17 cellular contexts compared by ENCODE assay signal in the genomic region with DNA sequence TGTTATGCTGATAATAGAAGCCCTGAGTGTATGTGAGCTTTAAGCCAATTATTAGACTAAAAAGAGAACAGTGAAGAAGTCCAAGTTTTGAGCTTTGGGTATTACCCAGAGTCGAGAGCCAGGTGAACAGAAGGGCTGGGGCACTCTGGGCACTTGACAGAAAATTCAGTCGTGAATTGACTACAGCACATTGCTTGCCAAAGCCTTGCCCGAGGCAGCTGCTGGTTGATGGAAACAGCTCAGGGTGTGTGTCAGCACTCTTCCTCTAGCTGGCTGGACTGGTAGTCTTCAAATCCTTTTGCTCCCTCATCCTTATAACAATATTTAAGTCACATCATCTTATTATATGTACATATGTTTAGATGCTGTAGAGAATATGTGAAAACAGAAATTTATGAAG. TPM values are rescaled to one million over a fixed set of nuclear protein-coding genes. Genes with fewer than 3 reads are reported as not detected.
DNase-seq lines count a peak whose midpoint lies in the region; ATAC-seq and TF ChIP-seq lines count a peak whose summit lies in the region.
"Had no signal": no experiment of that assay in that cellular context is flagged by ENCODE, and none has a peak within 500 bp of the region (broad histone marks: within the 10 kb centered on the region; RNA-seq: fewer than 3 reads in every experiment).

No MANE protein-coding gene starts in this region.

- no peak overlapping the region for H3K4me3 ChIP-seq in AG10803 (ENCODE audit: low read length)
- peak overlapping the region in 1 of 59 donors; percentile 20 for H3K4me3 ChIP-seq in dorsolateral prefrontal cortex
- no peak overlapping the region for H3K4me3 ChIP-seq in ascending aorta
- no peak overlapping the region for H3K4me3 ChIP-seq in CD8-positive, alpha-beta T cell (ENCODE audit: low read depth, low read length)
- H3K4me3 ChIP-seq in uterus = no peak overlapping the region
- no peak overlapping the region for H3K4me3 ChIP-seq in right cardiac atrium (ENCODE audit: low read length)
- H3K4me3 ChIP-seq: BLaER1 treated with 17β-estradiol and CSF1 and Interleukin-3, amounts not matched to agents 10 nM and 100 nM; coronary artery; heart right ventricle; prostate gland; SJSA1 had no signal

- H3K27me3 ChIP-seq in dorsolateral prefrontal cortex = no peaks in the 10 kb centered on the region
- H3K27me3 ChIP-seq in ascending aorta = no peaks in the 10 kb centered on the region
- no peaks in the 10 kb centered on the region for H3K27me3 ChIP-seq in CD8-positive, alpha-beta T cell (ENCODE audit: insufficient read depth, low read length)
- H3K27me3 ChIP-seq in uterus = no peaks in the 10 kb centered on the region
- H3K27me3 ChIP-seq in right cardiac atrium (ENCODE audit: control insufficient read depth, insufficient read depth) = no peaks in the 10 kb centered on the region
- H3K27me3 ChIP-seq: BLaER1 treated with 17β-estradiol and CSF1 and Interleukin-3, amounts not matched to agents 10 nM and 100 nM; SJSA1 had no signal

- H3K36me3 Mint-ChIP-seq in CD8-positive, alpha-beta T cell = no peaks in the 10 kb centered on the region

- no peak overlapping the region for H3K4me3 Mint-ChIP-seq in CD8-positive, alpha-beta T cell

- H3K9me3 ChIP-seq in ascending aorta (no peaks in the 10 kb centered on the region), uterus (no peaks in the 10 kb centered on the region), right cardiac atrium (ENCODE audit: control insufficient read depth, low read length) (no peaks in the 10 kb centered on the region)
- H3K9me3 ChIP-seq in CD8-positive, alpha-beta T cell (ENCODE audit: low read length) = no peaks in the 10 kb centered on the region
- H3K9me3 ChIP-seq: BLaER1 treated with 17β-estradiol and CSF1 and Interleukin-3, amounts not matched to agents 10 nM and 100 nM; heart right ventricle; prostate gland; SJSA1 had no signal

- POLR2A ChIA-PET in CD8-positive, alpha-beta T cell (lab: Charles Lee) = no interaction called here

- H3K27ac Mint-ChIP-seq in CD8-positive, alpha-beta T cell = no peak overlapping the region

- peaks cover 4% of the 10 kb centered on the region for H3K4me1 Mint-ChIP-seq in CD8-positive, alpha-beta T cell (ENCODE audit: low read depth)

- peaks cover 4% of the 10 kb centered on the region for H3K27me3 Mint-ChIP-seq in CD8-positive, alpha-beta T cell (ENCODE audit: low read depth)

- H3K27ac ChIP-seq in dorsolateral prefrontal cortex (no peak overlapping the region), ascending aorta (no peak overlapping the region), uterus (no peak overlapping the region), right cardiac atrium (ENCODE audit: low read length) (no peak overlapping the region)
- H3K27ac ChIP-seq in CD8-positive, alpha-beta T cell (ENCODE audit: low read depth, low read length) = no peak overlapping the region
- H3K27ac ChIP-seq: BLaER1 treated with 17β-estradiol and CSF1 and Interleukin-3, amounts not matched to agents 10 nM and 100 nM; coronary artery; heart right ventricle; prostate gland; SJSA1 had no signal

- CTCF ChIA-PET in CD8-positive, alpha-beta T cell (lab: Charles Lee) = no interaction called here

- no peak for TF ChIP-seq POLR2A in uterus (IDR thresholded peaks at IDR 0.05)

- 37% methylated on average over 3 of the region's 3 CpGs for WGBS in right cardiac atrium

- no peaks in the 10 kb centered on the region for H3K4me1 ChIP-seq in ascending aorta
- no peaks in the 10 kb centered on the region for H3K4me1 ChIP-seq in CD8-positive, alpha-beta T cell (ENCODE audit: insufficient read depth, low read length)
- no peaks in the 10 kb centered on the region for H3K4me1 ChIP-seq in uterus
- no peaks in the 10 kb centered on the region for H3K4me1 ChIP-seq in right cardiac atrium (ENCODE audit: control insufficient read depth, insufficient read depth, low read length)
- H3K4me1 ChIP-seq: prostate gland, SJSA1 had no signal

- H3K36me3 ChIP-seq in ascending aorta (no peaks in the 10 kb centered on the region), uterus (no peaks in the 10 kb centered on the region)
- no peaks in the 10 kb centered on the region for H3K36me3 ChIP-seq in CD8-positive, alpha-beta T cell (ENCODE audit: insufficient read depth, low read length)
- H3K36me3 ChIP-seq: BLaER1 treated with 17β-estradiol and CSF1 and Interleukin-3, amounts not matched to agents 10 nM and 100 nM; heart right ventricle; prostate gland; SJSA1 had no signal

- ATAC-seq in CD8-positive, alpha-beta T cell = no peak
- no peak for ATAC-seq in right cardiac atrium
- ATAC-seq: heart right ventricle had no signal

- no peak for TF ChIP-seq CTCF in AG10803 (conservative IDR thresholded peaks at IDR 0.05; ENCODE audit: low read length)
- no peak for TF ChIP-seq CTCF in dorsolateral prefrontal cortex (IDR thresholded peaks at IDR 0.05 in 54 of 56, conservative IDR thresholded peaks at IDR 0.05 in 2 of 56; ENCODE audit: low read depth in 1 of 56, partially characterized antibody in 56 of 56)
- no peak for TF ChIP-seq CTCF in ascending aorta (IDR thresholded peaks at IDR 0.05)
- TF ChIP-seq CTCF in CD8-positive, alpha-beta T cell (IDR thresholded peaks at IDR 0.05) = no peak
- no peak for TF ChIP-seq CTCF in uterus (IDR thresholded peaks at IDR 0.05)

- no peaks in the 10 kb centered on the region for H3K9me3 Mint-ChIP-seq in CD8-positive, alpha-beta T cell

- DNase-seq in AG10803 (ENCODE audit: low read depth) (peak; percentile 40), GM03348 (ENCODE audit: low spot score) (peak; percentile 38), NCI-H526 (lab: John Stamatoyannopoulos, UW) (peak; percentile 22 to 73), dorsolateral prefrontal cortex (peak in 7 of 10 donors; percentile 16 to 88 (median 43)), ascending aorta (ENCODE audit: low spot score in 2 of 2) (no peak), uterus (no peak), right cardiac atrium (no peak)
- no peak for DNase-seq in CD8-positive, alpha-beta T cell
- DNase-seq: activated CD4-positive, alpha-beta T cell treated with anti-CD3 and anti-CD28 coated beads for 4 hours; activated naive CD4-positive, alpha-beta T cell; heart right ventricle; NCI-H187 treated with DMSO at 0.1 percent for 48 hours; stimulated activated CD4-positive, alpha-beta T cell treated with anti-CD3 and anti-CD28 coated beads, Interleukin-4, amount 100 ng/mL, for 24 hours had no signal

- intact Hi-C loops in dorsolateral prefrontal cortex (cut with DNase I) (no loop called here), ascending aorta (cut with DNase I) (no loop called here), uterus (cut with DNase I; ENCODE audit: low total_unique reads) (no loop called here), right cardiac atrium (cut with DNase I) (no loop called here)
- intact Hi-C loops in CD8-positive, alpha-beta T cell (cut with DNase I, micrococcal nuclease) = no loop called here

RNA-seq across cellular contexts. Expression of gene PDE4B, which starts 21.3 kb away (rescaled TPM):
- 100 to 1,000 TPM in 71 of 120 experiments, 10 to 100 TPM in 49; 62.1 to 245 (median 107) TPM for total RNA-seq in dorsolateral prefrontal cortex
- 4.5 TPM for total RNA-seq in ascending aorta
- total RNA-seq in CD8-positive, alpha-beta T cell = 100 to 1,000 TPM; 210 to 224 TPM
- 10 to 100 TPM in 3 of 4 donors, 1 to 10 TPM in 1; 6.9 to 22.9 (median 17.8) TPM for total RNA-seq in uterus
- 10 to 100 TPM; 15.2 to 37.5 (median 27.3) TPM for total RNA-seq in right cardiac atrium
- 8.2 TPM for polyA plus RNA-seq in right cardiac atrium

Comparison
In these comparisons a context has a peak if more than half of its experiments do, and no peak if none do; other contexts are left out.
1. DNase-seq: peak in AG10803 (single experiment), GM03348 (single experiment), NCI-H526 (2 of 2) and dorsolateral prefrontal cortex (7 of 10); none in ascending aorta (0 of 2), CD8-positive, alpha-beta T cell (0 of 7), uterus (0 of 2) and right cardiac atrium (0 of 3).